Comparison of ENCODE assay signal across 1 cellular context in the genomic region with DNA sequence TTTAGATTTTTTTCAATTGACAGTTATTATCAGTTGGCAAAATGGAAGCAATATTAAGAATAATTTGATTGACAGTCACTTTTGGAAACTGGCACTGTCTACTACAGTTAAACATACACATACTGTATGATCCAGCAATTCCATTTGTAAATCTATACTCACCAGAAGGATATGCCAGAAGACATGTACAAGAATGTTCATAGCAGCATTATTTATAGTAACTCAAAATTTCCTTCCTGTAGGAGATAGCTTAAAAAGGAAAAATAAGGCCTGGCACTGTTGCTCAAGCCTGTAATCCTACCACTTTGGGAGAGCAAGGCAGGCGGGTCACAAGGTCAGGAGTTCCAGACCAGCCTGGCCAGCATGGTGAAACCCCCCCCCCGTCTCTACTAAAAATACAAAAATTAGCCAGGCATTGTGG.
TF ChIP-seq lines count a peak whose summit lies in the region.

No MANE protein-coding gene starts in this region.

TF ChIP-seq in SK-N-SH treated with all-trans-retinoic acid at 6 μM for 48 hours, 23 proteins besides CTCF, POLR2A, EP300 and RAD21 (continued from another document):
- TF ChIP-seq, protein P1, sequence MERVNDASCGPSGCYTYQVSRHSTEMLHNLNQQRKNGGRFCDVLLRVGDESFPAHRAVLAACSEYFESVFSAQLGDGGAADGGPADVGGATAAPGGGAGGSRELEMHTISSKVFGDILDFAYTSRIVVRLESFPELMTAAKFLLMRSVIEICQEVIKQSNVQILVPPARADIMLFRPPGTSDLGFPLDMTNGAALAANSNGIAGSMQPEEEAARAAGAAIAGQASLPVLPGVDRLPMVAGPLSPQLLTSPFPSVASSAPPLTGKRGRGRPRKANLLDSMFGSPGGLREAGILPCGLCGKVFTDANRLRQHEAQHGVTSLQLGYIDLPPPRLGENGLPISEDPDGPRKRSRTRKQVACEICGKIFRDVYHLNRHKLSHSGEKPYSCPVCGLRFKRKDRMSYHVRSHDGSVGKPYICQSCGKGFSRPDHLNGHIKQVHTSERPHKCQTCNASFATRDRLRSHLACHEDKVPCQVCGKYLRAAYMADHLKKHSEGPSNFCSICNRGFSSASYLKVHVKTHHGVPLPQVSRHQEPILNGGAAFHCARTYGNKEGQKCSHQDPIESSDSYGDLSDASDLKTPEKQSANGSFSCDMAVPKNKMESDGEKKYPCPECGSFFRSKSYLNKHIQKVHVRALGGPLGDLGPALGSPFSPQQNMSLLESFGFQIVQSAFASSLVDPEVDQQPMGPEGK (CRISPR knock-in tag; IDR thresholded peaks at IDR 0.05; ENCODE audit: borderline replicate concordance) = no peak
- no peak for TF ChIP-seq BACH2 (CRISPR knock-in tag; IDR thresholded peaks at IDR 0.05; ENCODE audit: borderline replicate concordance)
